9 cellular contexts compared by ENCODE assay signal in the genomic region with DNA sequence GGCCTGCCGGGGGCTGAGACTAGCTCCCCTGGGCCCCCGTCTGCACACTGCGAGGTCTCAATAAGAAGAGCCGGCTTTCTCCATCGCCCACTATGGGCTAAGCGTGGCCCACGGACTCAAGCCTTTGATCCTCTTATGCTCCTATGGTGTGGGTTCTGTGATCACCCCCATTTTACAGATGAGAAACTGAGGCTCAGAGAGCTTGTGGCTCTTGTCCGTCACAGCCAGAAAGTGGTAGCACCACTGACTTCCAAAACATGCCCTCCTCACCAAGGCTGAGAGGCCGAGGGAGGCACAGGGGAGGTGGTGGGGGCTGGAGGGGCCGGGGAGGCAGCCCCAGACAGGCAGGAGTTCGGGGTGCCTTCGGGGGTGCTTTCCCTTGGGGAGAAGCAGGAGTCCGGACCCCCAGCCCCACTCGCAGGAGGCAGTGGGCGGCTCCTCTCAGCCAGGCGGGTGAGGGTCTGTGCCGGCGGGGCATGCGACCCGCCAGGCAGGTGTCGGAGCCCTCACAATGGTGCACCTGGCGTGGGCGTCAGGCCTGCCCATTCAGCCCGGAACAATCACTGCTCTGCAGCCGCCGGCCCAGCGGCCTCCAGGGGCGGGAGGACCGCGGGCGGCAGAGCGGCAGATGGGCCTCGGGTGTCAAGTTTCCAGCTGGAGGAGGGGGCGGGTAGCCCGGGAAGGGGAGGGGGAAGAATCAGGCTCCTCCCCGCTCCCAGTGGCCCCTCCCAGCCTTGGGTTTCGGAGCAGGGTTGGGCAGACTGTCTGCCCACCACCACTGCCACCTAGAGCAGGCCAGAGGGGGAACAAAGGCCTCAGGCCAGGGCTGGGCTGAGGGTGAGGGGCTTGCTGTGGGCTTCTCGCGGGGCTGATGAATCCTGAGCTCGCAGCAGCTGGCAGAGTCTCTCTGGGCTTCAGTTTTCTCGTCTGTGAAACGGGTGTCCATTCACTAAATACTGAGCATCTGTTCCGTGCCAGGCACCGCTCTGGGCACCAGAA. TPM values are rescaled to one million over a fixed set of nuclear protein-coding genes. Genes with fewer than 3 reads are reported as not detected.
DNase-seq lines count a peak whose midpoint lies in the region; ATAC-seq and TF ChIP-seq lines count a peak whose summit lies in the region.
"Had no signal": no experiment of that assay in that cellular context is flagged by ENCODE, and none has a peak within 500 bp of the region (broad histone marks: within the 10 kb centered on the region; RNA-seq: fewer than 3 reads in every experiment).

No MANE protein-coding gene starts in this region.

- H3K4me1 ChIP-seq in DND-41 (ENCODE audit: insufficient read depth, low read length): no peaks in the 10 kb centered on the region

- H3K79me2 ChIP-seq in DND-41 (ENCODE audit: insufficient read depth, low read length): no peaks in the 10 kb centered on the region

- peaks cover 30% of the 10 kb centered on the region for H3K27me3 Mint-ChIP-seq in activated naive CD8-positive, alpha-beta T cell treated with anti-CD3 and anti-CD28 coated beads for 36 hours

- no peaks in the 10 kb centered on the region for H3K36me3 ChIP-seq in DND-41 (ENCODE audit: insufficient read depth, low read length)

- H3K4me1 Mint-ChIP-seq in activated naive CD8-positive, alpha-beta T cell treated with anti-CD3 and anti-CD28 coated beads for 36 hours: no peaks in the 10 kb centered on the region

- TF ChIP-seq CTCF in DND-41 (IDR thresholded peaks at IDR 0.05; ENCODE audit: borderline replicate concordance, extremely low read depth, low read length, poor library complexity, severe bottlenecking): no peak

- H3K9me3 ChIP-seq in DND-41 (ENCODE audit: insufficient read depth, low read length, severe bottlenecking): no peaks in the 10 kb centered on the region

- H3K27me3 ChIP-seq in DND-41 (ENCODE audit: insufficient read depth, low read length, poor library complexity): no peaks in the 10 kb centered on the region

- H3K27ac Mint-ChIP-seq in activated naive CD8-positive, alpha-beta T cell treated with anti-CD3 and anti-CD28 coated beads for 36 hours: no peak overlapping the region

- H3K4me3 Mint-ChIP-seq in activated naive CD8-positive, alpha-beta T cell treated with anti-CD3 and anti-CD28 coated beads for 36 hours: no peak overlapping the region

- H4K20me1 ChIP-seq in DND-41 (ENCODE audit: insufficient read depth, low read length): no peaks in the 10 kb centered on the region

- H3K27ac ChIP-seq in DND-41 (ENCODE audit: low read length): no peak overlapping the region

- ATAC-seq in DND-41 (ENCODE audit: insufficient read depth, low read depth) (0 out of 3 replicates have a peak, but pooled peaks have one; percentile 29), left colon (peak; percentile 70), GM18867 (IDR thresholded peaks at IDR 0.05; ENCODE audit: unreplicated experiment) (no peak)

- DNase-seq in DND-41 (no peak), NCI-H146 (lab: John Stamatoyannopoulos, UW) (peak; percentile 81), left colon (peak; percentile 35 to 55), KG1 (lab: John Stamatoyannopoulos, UW) (no peak), NOMO-1 treated with dmso at 0.1 percent for 144 hours (lab: John Stamatoyannopoulos, UW; ENCODE audit: unreplicated experiment) (no peak)
- DNase-seq in activated naive CD8-positive, alpha-beta T cell treated with anti-CD3 and anti-CD28 coated beads for 36 hours: peak; percentile 18
- no peak for DNase-seq in stimulated activated CD4-positive, alpha-beta T cell treated with anti-CD3 and anti-CD28 coated beads, Interleukin-1b, Interleukin-23, amount 100 ng/mL, for 48 hours

- no peak overlapping the region for H2AFZ ChIP-seq in DND-41 (ENCODE audit: low read depth, low read length)

- no peak overlapping the region for H3K4me3 ChIP-seq in DND-41 (ENCODE audit: low read depth in 1 of 2, low read length in 2 of 2)

- no peaks in the 10 kb centered on the region for H3K36me3 Mint-ChIP-seq in activated naive CD8-positive, alpha-beta T cell treated with anti-CD3 and anti-CD28 coated beads for 36 hours
- H3K36me3 Mint-ChIP-seq: brain had no signal

- H3K9me3 Mint-ChIP-seq in activated naive CD8-positive, alpha-beta T cell treated with anti-CD3 and anti-CD28 coated beads for 36 hours: no peaks in the 10 kb centered on the region

- no peak overlapping the region for H3K4me2 ChIP-seq in DND-41 (ENCODE audit: insufficient read depth, low read length)

- no peak overlapping the region for H3K9ac ChIP-seq in DND-41 (ENCODE audit: low read depth, low read length)

- intact Hi-C loops in left colon (cut with DNase I, micrococcal nuclease): no loop called here

RNA-seq across cellular contexts. Expression of a gene that starts 39.3 kb away (rescaled TPM):
- total RNA-seq in activated naive CD8-positive, alpha-beta T cell treated with anti-CD3 and anti-CD28 coated beads for 36 hours: 1 to 10 TPM; 2.2 to 2.3 TPM
- total RNA-seq in left colon: 10 to 100 TPM; 61.3 to 63.8 TPM

Comparison
In these comparisons a context has a peak if more than half of its experiments do, and no peak if none do; other contexts are left out.
1. DNase-seq: peak in NCI-H146 (single experiment), activated naive CD8-positive, alpha-beta T cell treated with anti-CD3 and anti-CD28 coated beads for 36 hours (single experiment) and left colon (2 of 2); none in DND-41 (single experiment), KG1 (single experiment), stimulated activated CD4-positive, alpha-beta T cell treated with anti-CD3 and anti-CD28 coated beads, Interleukin-1b, Interleukin-23, amount 100 ng/mL, for 48 hours (single experiment) and NOMO-1 treated with dmso at 0.1 percent for 144 hours (single experiment).
2. RNA of a gene that starts 39.3 kb away (total RNA-seq): 61.3 to 63.8 TPM in left colon; 2.2 to 2.3 TPM in activated naive CD8-positive, alpha-beta T cell treated with anti-CD3 and anti-CD28 coated beads for 36 hours; every median in the first group is over 10 times any median in the second.